ENCODE assay signal across 8 cellular contexts in the genomic region with DNA sequence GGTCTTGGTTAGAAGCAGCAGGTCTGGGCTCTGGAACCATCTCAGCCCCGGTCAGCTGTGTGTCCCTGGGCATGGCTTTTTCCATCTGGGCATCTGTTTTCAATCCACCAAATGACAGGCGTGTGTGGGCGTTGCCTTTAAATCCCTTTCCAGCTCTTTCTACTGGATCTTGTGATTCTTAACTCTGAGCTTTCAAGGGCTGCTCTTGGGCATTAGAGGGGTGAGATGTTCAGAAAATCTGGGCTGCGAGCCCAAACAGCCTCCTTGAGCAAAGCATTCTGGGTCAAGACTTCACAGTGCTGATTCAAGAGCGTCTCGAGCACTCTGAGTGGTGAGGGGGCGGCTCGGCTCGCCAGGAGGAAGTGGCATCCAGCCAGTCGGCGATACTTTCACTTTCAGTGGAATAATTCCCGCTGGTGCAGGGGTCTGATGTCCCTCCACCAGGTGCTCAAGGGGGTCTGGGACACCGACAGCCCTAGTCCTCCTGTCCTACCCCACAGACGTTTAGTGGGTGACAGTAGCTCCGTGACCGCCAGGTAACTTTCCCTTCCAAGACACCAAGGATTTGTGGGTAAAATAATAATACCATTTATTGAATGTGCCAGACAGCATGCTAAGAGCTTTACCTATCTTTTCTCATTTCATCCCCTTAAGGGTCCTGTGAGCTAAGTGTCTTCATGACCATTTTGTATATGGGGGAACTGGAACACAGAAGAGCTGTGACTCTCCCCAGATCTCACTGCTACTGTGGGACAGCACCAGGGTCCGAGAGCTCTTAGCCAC.
A peak's percentile ranks its signal among the peaks of the same experiment; 100 is the strongest.
DNase-seq lines count a peak whose midpoint lies in the region; ATAC-seq and TF ChIP-seq lines count a peak whose summit lies in the region.

No MANE protein-coding gene starts in this region.

- peaks cover 32% of the 10 kb centered on the region for H3K4me1 Mint-ChIP-seq in activated CD4-positive, alpha-beta memory T cell treated with anti-CD3 and anti-CD28 coated beads, Interleukin-2, amount 10 ng/mL, durations not matched to agents 7 days and 5 days

- POLR2A ChIA-PET in activated CD4-positive, alpha-beta memory T cell treated with anti-CD3 and anti-CD28 coated beads, Interleukin-2, amount 10 ng/mL, durations not matched to agents 7 days and 5 days (lab: Charles Lee) = interaction anchor here (0.9 to 2.9 kb wide), 16 partner anchors 8 to 585 kb away, joined by 3 to 22 read pairs (median 4); partner anchors contain the start of genes CEP83 and CRADD

- peak overlapping the region; percentile 56 for H3K4me3 ChIP-seq in mononuclear cell (ENCODE audit: low read length)

- H3K36me3 Mint-ChIP-seq in activated CD4-positive, alpha-beta memory T cell treated with anti-CD3 and anti-CD28 coated beads, Interleukin-2, amount 10 ng/mL, durations not matched to agents 7 days and 5 days (ENCODE audit: low read depth) = peaks cover 50% of the 10 kb centered on the region

- peaks cover 48% of the 10 kb centered on the region for H3K4me1 ChIP-seq in mononuclear cell (ENCODE audit: insufficient read depth, low read length)

- no peaks in the 10 kb centered on the region for H3K27me3 ChIP-seq in mononuclear cell (ENCODE audit: insufficient read depth, low read length)

- no peak for TF ChIP-seq CTCF in GM13977 (IDR thresholded peaks at IDR 0.05; ENCODE audit: extremely low read depth, insufficient read depth, missing control alignments)

- no peaks in the 10 kb centered on the region for H3K9me3 ChIP-seq in mononuclear cell (ENCODE audit: low read depth, low read length)

- DNase-seq in GM13977 (ENCODE audit: low spot score) (peak; percentile 48), NCI-H2196 treated with DMSO at 0.1 percent for 48 hours (lab: John Stamatoyannopoulos, UW; ENCODE audit: unreplicated experiment) (peak; percentile 40)
- DNase-seq in activated CD4-positive, alpha-beta memory T cell treated with anti-CD3 and anti-CD28 coated beads, Interleukin-2, amount 10 ng/mL, durations not matched to agents 7 days and 5 days = peak; percentile 66
- peak; percentile 53 for DNase-seq in effector CD4-positive, alpha-beta T cell
- DNase-seq in stimulated activated CD8-positive, alpha-beta memory T cell treated with anti-CD3 and anti-CD28 coated beads, Interleukin-4, amount 100 ng/mL, for 1 hour (ENCODE audit: low read depth in 2 of 2, low spot score in 1 of 2) = peak; percentile 43 to 55

- in situ Hi-C loops in GM13977 (cut with MboI; ENCODE audit: low pct_unique_long_range_greater_than_20kb, low sequenced_read_pairs, unreplicated experiment) = loop anchor here (10.0 kb wide), 1 partner anchor 108 kb away; no protein-coding TSS in a partner anchor

- peak overlapping the region; percentile 74 for H3K4me3 Mint-ChIP-seq in activated CD4-positive, alpha-beta memory T cell treated with anti-CD3 and anti-CD28 coated beads, Interleukin-2, amount 10 ng/mL, durations not matched to agents 7 days and 5 days

- no peaks in the 10 kb centered on the region for H3K9me3 Mint-ChIP-seq in activated CD4-positive, alpha-beta memory T cell treated with anti-CD3 and anti-CD28 coated beads, Interleukin-2, amount 10 ng/mL, durations not matched to agents 7 days and 5 days

- H3K27me3 Mint-ChIP-seq in activated CD4-positive, alpha-beta memory T cell treated with anti-CD3 and anti-CD28 coated beads, Interleukin-2, amount 10 ng/mL, durations not matched to agents 7 days and 5 days = no peaks in the 10 kb centered on the region

- ATAC-seq in HG02870 (IDR thresholded peaks at IDR 0.05; ENCODE audit: unreplicated experiment) = peak; percentile 37
- ATAC-seq in HG03025 (IDR thresholded peaks at IDR 0.05; ENCODE audit: low FRiP score, unreplicated experiment) = no peak

- peak overlapping the region; percentile 75 for H3K27ac Mint-ChIP-seq in activated CD4-positive, alpha-beta memory T cell treated with anti-CD3 and anti-CD28 coated beads, Interleukin-2, amount 10 ng/mL, durations not matched to agents 7 days and 5 days

- CTCF ChIA-PET in activated CD4-positive, alpha-beta memory T cell treated with anti-CD3 and anti-CD28 coated beads, Interleukin-2, amount 10 ng/mL, durations not matched to agents 7 days and 5 days (lab: Charles Lee) = interaction anchor here (0.9 to 1.9 kb wide), 8 partner anchors 16 to 197 kb away, joined by 3 to 9 read pairs (median 3); no protein-coding TSS in a partner anchor
